Comparison of ENCODE assay signal across 16 cellular contexts in the genomic region with DNA sequence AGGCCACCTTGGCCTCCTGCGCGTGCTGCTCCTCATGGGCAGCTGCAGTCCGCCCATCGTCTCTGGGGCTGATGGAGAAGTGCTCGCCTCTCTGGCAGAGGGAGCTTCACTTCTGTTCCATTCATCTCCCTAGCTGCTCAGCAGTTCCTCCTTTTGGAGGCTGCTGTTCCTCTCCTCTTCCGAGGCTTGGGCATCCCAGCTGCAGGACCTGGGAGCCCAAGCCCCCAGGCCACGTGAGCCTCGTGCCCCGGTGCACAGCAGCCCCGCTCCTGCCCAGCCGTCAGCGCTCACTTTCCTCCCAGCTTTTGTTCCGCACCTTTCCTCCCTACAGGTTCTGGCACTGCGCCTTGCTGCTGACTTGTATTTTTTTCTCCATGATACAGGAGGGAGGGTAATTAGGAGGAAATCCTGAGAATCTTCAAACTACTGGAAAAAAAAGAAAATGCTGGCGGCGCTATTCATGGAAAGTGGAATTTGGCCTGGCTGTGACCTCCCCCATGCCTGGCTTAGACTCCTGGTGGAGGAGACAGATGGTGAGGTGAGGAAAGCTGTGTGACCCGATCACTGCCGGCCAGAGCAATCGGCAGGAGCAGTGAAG.
DNase-seq lines count a peak whose midpoint lies in the region; ATAC-seq and TF ChIP-seq lines count a peak whose summit lies in the region.
"Had no signal": no experiment of that assay in that cellular context is flagged by ENCODE, and none has a peak within 500 bp of the region (broad histone marks: within the 10 kb centered on the region; RNA-seq: fewer than 3 reads in every experiment).

No MANE protein-coding gene starts in this region.

- no peak for TF ChIP-seq POLR2A in suprapubic skin (IDR thresholded peaks at IDR 0.05)

- no peak overlapping the region for H3K4me3 ChIP-seq in naive thymus-derived CD4-positive, alpha-beta T cell (ENCODE audit: low read length)
- no peak overlapping the region for H3K4me3 ChIP-seq in suprapubic skin
- H3K4me3 ChIP-seq: left lung had no signal

- WGBS in suprapubic skin, result 54% methylated on average over 19 of the region's 19 CpGs

- peaks cover 0 to 5% (median 0%) of the 10 kb centered on the region in 5 donors for H3K27me3 Mint-ChIP-seq in naive thymus-derived CD4-positive, alpha-beta T cell
- H3K27me3 Mint-ChIP-seq in activated naive CD4-positive, alpha-beta T cell treated with anti-CD3 and anti-CD28 coated beads for 36 hours (ENCODE audit: low read depth), result no peaks in the 10 kb centered on the region
- H3K27me3 Mint-ChIP-seq in activated T-helper 17 cell treated with anti-CD3 and anti-CD28 coated beads, Interleukin-2, amount 50 U/mL, for 72 hours, result no peaks in the 10 kb centered on the region
- H3K27me3 Mint-ChIP-seq: activated CD4-positive, alpha-beta T cell treated with anti-CD3 and anti-CD28 coated beads for 36 hours; activated naive CD8-positive, alpha-beta T cell had no signal

- peaks cover 0 to 14% (median 9%) of the 10 kb centered on the region in 5 donors for H3K36me3 Mint-ChIP-seq in naive thymus-derived CD4-positive, alpha-beta T cell
- H3K36me3 Mint-ChIP-seq in activated naive CD4-positive, alpha-beta T cell treated with anti-CD3 and anti-CD28 coated beads for 36 hours (ENCODE audit: low read depth), result no peaks in the 10 kb centered on the region
- H3K36me3 Mint-ChIP-seq in activated T-helper 17 cell treated with anti-CD3 and anti-CD28 coated beads, Interleukin-2, amount 50 U/mL, for 72 hours (ENCODE audit: low read depth), result no peaks in the 10 kb centered on the region

- H3K27ac ChIP-seq in naive thymus-derived CD4-positive, alpha-beta T cell (ENCODE audit: low read depth, low read length), result no peak overlapping the region
- no peak overlapping the region for H3K27ac ChIP-seq in suprapubic skin
- H3K27ac ChIP-seq: left lung had no signal

- no peak for TF ChIP-seq CTCF in suprapubic skin (IDR thresholded peaks at IDR 0.05)

- CTCF ChIA-PET in naive thymus-derived CD4-positive, alpha-beta T cell (lab: Charles Lee), result no interaction called here
- CTCF ChIA-PET in activated naive CD4-positive, alpha-beta T cell treated with anti-CD3 and anti-CD28 coated beads for 36 hours (lab: Charles Lee), result interaction anchor here (1.4 kb wide), 1 partner anchor 19 kb away, joined by 3 read pairs; no protein-coding TSS in a partner anchor

- intact Hi-C loops in naive thymus-derived CD4-positive, alpha-beta T cell (cut with micrococcal nuclease), result no loop called here
- intact Hi-C loops in activated naive CD4-positive, alpha-beta T cell treated with anti-CD3 and anti-CD28 coated beads for 36 hours (cut with micrococcal nuclease), result no loop called here

- H3K9me3 Mint-ChIP-seq in naive thymus-derived CD4-positive, alpha-beta T cell, result peaks cover 0 to 3% (median 0%) of the 10 kb centered on the region in 11 donors
- no peaks in the 10 kb centered on the region for H3K9me3 Mint-ChIP-seq in activated naive CD4-positive, alpha-beta T cell treated with anti-CD3 and anti-CD28 coated beads for 36 hours
- H3K9me3 Mint-ChIP-seq in activated T-helper 17 cell treated with anti-CD3 and anti-CD28 coated beads, Interleukin-2, amount 50 U/mL, for 72 hours, result no peaks in the 10 kb centered on the region

- DNase-seq in COLO829 (ENCODE audit: low spot score) (peak; percentile 34), NCI-H2227 treated with DMSO at 0.1 percent for 48 hours (lab: John Stamatoyannopoulos, UW) (peak; percentile 43), dermis blood vessel endothelial cell (peak; percentile 67), T-helper 1 cell (no peak), suprapubic skin (ENCODE audit: low spot score in 2 of 2) (no peak)
- DNase-seq in naive thymus-derived CD4-positive, alpha-beta T cell, result no peak
- DNase-seq in activated naive CD4-positive, alpha-beta T cell treated with anti-CD3 and anti-CD28 coated beads for 36 hours, result no peak
- DNase-seq: activated CD4-positive, alpha-beta T cell treated with anti-CD3 and anti-CD28 coated beads for 36 hours; BE2C; NCI-H2029; SHP77 treated with DMSO at 0.1 percent for 48 hours; stimulated activated CD4-positive, alpha-beta T cell treated with anti-CD3 and anti-CD28 coated beads, Interleukin-12 subunit alpha, Interleukin-12 subunit beta, amount 100 ng/mL, for 4 hours; stimulated activated naive B cell treated with anti-CD40 and anti-IgM and Interleukin-4, amounts not matched to agents 10 μg/mL and 1 μg/mL and 100 μg/mL, for 72 hours had no signal

- POLR2A ChIA-PET in naive thymus-derived CD4-positive, alpha-beta T cell (lab: Charles Lee), result no interaction called here

- H3K4me1 ChIP-seq in naive thymus-derived CD4-positive, alpha-beta T cell (ENCODE audit: control insufficient read depth in 2 of 2, insufficient read depth in 2 of 2, low read length in 2 of 2), result peaks cover 0 to 7% of the 10 kb centered on the region in 2 donors
- peaks cover 11% of the 10 kb centered on the region for H3K4me1 ChIP-seq in suprapubic skin
- H3K4me1 ChIP-seq: BE2C had no signal

- TF ChIP-seq EP300 in suprapubic skin (IDR thresholded peaks at IDR 0.05), result no peak

- no peaks in the 10 kb centered on the region for H3K27me3 ChIP-seq in naive thymus-derived CD4-positive, alpha-beta T cell (ENCODE audit: control insufficient read depth in 2 of 2, insufficient read depth in 2 of 2, low read length in 2 of 2)
- no peaks in the 10 kb centered on the region for H3K27me3 ChIP-seq in suprapubic skin
- H3K27me3 ChIP-seq: BE2C, left lung had no signal

- peak; percentile 26 for ATAC-seq in naive thymus-derived CD4-positive, alpha-beta T cell
- ATAC-seq in activated T-helper 17 cell treated with anti-CD3 and anti-CD28 coated beads, Interleukin-2, amount 50 U/mL, for 72 hours (replicated peaks), result no peak
- ATAC-seq: activated CD4-positive, alpha-beta T cell treated with anti-CD3 and anti-CD28 coated beads for 36 hours; left lung; stimulated activated naive B cell treated with anti-CD40 and anti-IgM and Interleukin-4, amounts not matched to agents 10 μg/mL and 1 μg/mL and 100 μg/mL, for 72 hours had no signal

- no peak overlapping the region for H3K4me3 Mint-ChIP-seq in naive thymus-derived CD4-positive, alpha-beta T cell
- H3K4me3 Mint-ChIP-seq in activated naive CD4-positive, alpha-beta T cell treated with anti-CD3 and anti-CD28 coated beads for 36 hours, result no peak overlapping the region
- no peak overlapping the region for H3K4me3 Mint-ChIP-seq in activated T-helper 17 cell treated with anti-CD3 and anti-CD28 coated beads, Interleukin-2, amount 50 U/mL, for 72 hours
- H3K4me3 Mint-ChIP-seq: activated CD4-positive, alpha-beta T cell treated with anti-CD3 and anti-CD28 coated beads for 36 hours; activated naive CD8-positive, alpha-beta T cell; stimulated activated naive B cell treated with anti-CD40 and anti-IgM and Interleukin-4, amounts not matched to agents 10 μg/mL and 1 μg/mL and 100 μg/mL, for 72 hours had no signal

- peaks cover 4 to 31% (median 24%) of the 10 kb centered on the region in 7 donors for H3K4me1 Mint-ChIP-seq in naive thymus-derived CD4-positive, alpha-beta T cell
- H3K4me1 Mint-ChIP-seq in activated naive CD4-positive, alpha-beta T cell treated with anti-CD3 and anti-CD28 coated beads for 36 hours (ENCODE audit: low read depth), result peaks cover 12% of the 10 kb centered on the region
- no peaks in the 10 kb centered on the region for H3K4me1 Mint-ChIP-seq in activated T-helper 17 cell treated with anti-CD3 and anti-CD28 coated beads, Interleukin-2, amount 50 U/mL, for 72 hours

- H3K36me3 ChIP-seq in naive thymus-derived CD4-positive, alpha-beta T cell (ENCODE audit: control insufficient read depth in 2 of 3, insufficient read depth in 3 of 3, low read length in 3 of 3), result no peaks in the 10 kb centered on the region
- H3K36me3 ChIP-seq in suprapubic skin, result no peaks in the 10 kb centered on the region
- H3K36me3 ChIP-seq: BE2C, left lung had no signal

- H3K9me3 ChIP-seq in naive thymus-derived CD4-positive, alpha-beta T cell (ENCODE audit: control insufficient read depth in 2 of 3, low read length in 3 of 3), result no peaks in the 10 kb centered on the region
- H3K9me3 ChIP-seq in suprapubic skin, result no peaks in the 10 kb centered on the region
- H3K9me3 ChIP-seq: BE2C, left lung had no signal

- no peak overlapping the region for H3K27ac Mint-ChIP-seq in naive thymus-derived CD4-positive, alpha-beta T cell
- H3K27ac Mint-ChIP-seq in activated naive CD4-positive, alpha-beta T cell treated with anti-CD3 and anti-CD28 coated beads for 36 hours, result no peak overlapping the region
- H3K27ac Mint-ChIP-seq in activated T-helper 17 cell treated with anti-CD3 and anti-CD28 coated beads, Interleukin-2, amount 50 U/mL, for 72 hours, result no peak overlapping the region
- H3K27ac Mint-ChIP-seq: activated CD4-positive, alpha-beta T cell treated with anti-CD3 and anti-CD28 coated beads for 36 hours; activated naive CD8-positive, alpha-beta T cell; stimulated activated naive B cell treated with anti-CD40 and anti-IgM and Interleukin-4, amounts not matched to agents 10 μg/mL and 1 μg/mL and 100 μg/mL, for 72 hours had no signal

Comparison
In these comparisons a context has a peak if more than half of its experiments do, and no peak if none do; other contexts are left out.
1. DNase-seq: peak in COLO829 (single experiment), NCI-H2227 treated with DMSO at 0.1 percent for 48 hours (single experiment) and dermis blood vessel endothelial cell (single experiment); none in naive thymus-derived CD4-positive, alpha-beta T cell (0 of 9), activated naive CD4-positive, alpha-beta T cell treated with anti-CD3 and anti-CD28 coated beads for 36 hours (single experiment), T-helper 1 cell (0 of 5) and suprapubic skin (0 of 2).